ENCODE assay signal across 28 cellular contexts in the genomic region with DNA sequence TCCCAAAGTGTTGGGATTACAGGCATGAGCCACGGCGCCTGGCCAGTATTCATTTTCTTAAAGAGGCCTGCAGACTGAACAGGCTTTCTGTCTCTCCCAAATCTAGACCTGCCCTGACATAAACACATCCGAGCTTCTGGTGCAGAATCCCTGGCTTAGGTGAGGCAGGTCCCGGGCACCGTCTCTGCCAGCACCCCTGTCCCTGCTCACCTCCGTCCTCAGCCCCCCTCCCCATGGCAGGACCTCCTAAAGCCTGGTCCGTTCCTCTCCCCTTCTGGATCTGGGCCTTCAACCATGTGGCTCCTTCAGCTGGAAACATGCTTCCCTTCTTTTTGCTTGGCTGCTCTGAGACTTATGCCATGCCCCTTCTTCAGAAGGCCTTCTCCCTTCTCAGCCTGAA.
"Had no signal": no experiment of that assay in that cellular context is flagged by ENCODE, and none has a peak within 500 bp of the region (broad histone marks: within the 10 kb centered on the region; RNA-seq: fewer than 3 reads in every experiment).

No MANE protein-coding gene starts in this region.

- H3K4me3 Mint-ChIP-seq: activated B cell treated with CpG ODN at 0.5 μM for 24 hours; activated CD8-positive, alpha-beta T cell treated with anti-CD3 and anti-CD28 coated beads for 36 hours; activated T-cell treated with anti-CD3 and anti-CD28 coated beads, Interleukin-2, amount 50 U/mL, for 4 hours; activated T-helper 17 cell treated with anti-CD3 and anti-CD28 coated beads, Interleukin-2, amount 50 U/mL, for 72 hours; memory B cell; naive thymus-derived CD4-positive, alpha-beta T cell; neural crest cell had no signal

- ATAC-seq: activated CD8-positive, alpha-beta T cell treated with anti-CD3 and anti-CD28 coated beads for 36 hours; activated T-cell treated with anti-CD3 and anti-CD28 coated beads, Interleukin-2, amount 50 U/mL, for 4 hours; activated T-helper 17 cell treated with anti-CD3 and anti-CD28 coated beads, Interleukin-2, amount 50 U/mL, for 72 hours; naive thymus-derived CD4-positive, alpha-beta T cell had no signal

- H3K4me3 ChIP-seq: breast epithelium, colonic mucosa, esophagus squamous epithelium, sigmoid colon, SK-N-MC, smooth muscle cell, tibial nerve had no signal

- H3K9me3 ChIP-seq: breast epithelium, colonic mucosa, esophagus squamous epithelium, sigmoid colon, tibial nerve had no signal

- H3K27ac Mint-ChIP-seq: activated B cell treated with CpG ODN at 0.5 μM for 24 hours; activated CD8-positive, alpha-beta T cell treated with anti-CD3 and anti-CD28 coated beads for 36 hours; activated T-helper 17 cell treated with anti-CD3 and anti-CD28 coated beads, Interleukin-2, amount 50 U/mL, for 72 hours; memory B cell; naive thymus-derived CD4-positive, alpha-beta T cell had no signal

- H3K27ac ChIP-seq: breast epithelium, colonic mucosa, epithelial cell of prostate, esophagus squamous epithelium, sigmoid colon, SK-N-MC, tibial nerve had no signal

- H3K4me1 ChIP-seq: breast epithelium, colonic mucosa, sigmoid colon, tibial nerve had no signal

- H3K4me2 ChIP-seq: smooth muscle cell had no signal

- H3K36me3 ChIP-seq: breast epithelium, colonic mucosa, esophagus squamous epithelium, sigmoid colon, tibial nerve had no signal

- H3K27me3 ChIP-seq: breast epithelium, colonic mucosa, sigmoid colon, tibial nerve had no signal

- H3K27me3 Mint-ChIP-seq: activated T-helper 17 cell treated with anti-CD3 and anti-CD28 coated beads, Interleukin-2, amount 50 U/mL, for 72 hours had no signal

- DNase-seq: activated B cell treated with CpG ODN at 0.5 μM for 24 hours; activated CD4-positive, alpha-beta T cell treated with anti-CD3 and anti-CD28 coated beads, Interleukin-2, amount 50 U/mL, for 1 hour; activated CD8-positive, alpha-beta T cell treated with anti-CD3 and anti-CD28 coated beads for 36 hours; activated gamma-delta T cell treated with Interleukin-2 at 50 U/mL for 16 hours; activated naive CD4-positive, alpha-beta T cell treated with anti-CD3 and anti-CD28 coated beads, Interleukin-2, amount 50 U/mL, for 16 hours; activated T-cell treated with anti-CD3 and anti-CD28 coated beads, Interleukin-2, amount 50 U/mL, for 4 hours; amniotic stem cell; colonic mucosa; effector CD8-positive, alpha-beta T cell; esophagus squamous epithelium; foreskin melanocyte; midbrain; naive thymus-derived CD4-positive, alpha-beta T cell; occipital lobe; stimulated activated CD4-positive, alpha-beta T cell treated with anti-CD3 and anti-CD28 coated beads, Interleukin-15, amount 100 ng/mL, for 24 hours; stimulated activated CD4-positive, alpha-beta T cell treated with anti-CD3 and anti-CD28 coated beads, Interleukin-2, amount 100 ng/mL, for 24 hours; stimulated activated naive CD4-positive, alpha-beta T cell; SW 1271; T-helper 2 cell had no signal

- H3K36me3 Mint-ChIP-seq: memory B cell; naive thymus-derived CD4-positive, alpha-beta T cell had no signal

- H3K4me1 Mint-ChIP-seq: activated T-helper 17 cell treated with anti-CD3 and anti-CD28 coated beads, Interleukin-2, amount 50 U/mL, for 72 hours had no signal

- H3K9me3 Mint-ChIP-seq: activated B cell treated with CpG ODN at 0.5 μM for 24 hours; activated CD8-positive, alpha-beta T cell treated with anti-CD3 and anti-CD28 coated beads for 36 hours; activated T-cell treated with anti-CD3 and anti-CD28 coated beads, Interleukin-2, amount 50 U/mL, for 4 hours; activated T-helper 17 cell treated with anti-CD3 and anti-CD28 coated beads, Interleukin-2, amount 50 U/mL, for 72 hours; memory B cell; neural crest cell had no signal
